Comparison of ENCODE assay signal across 1 cellular context in the genomic region with DNA sequence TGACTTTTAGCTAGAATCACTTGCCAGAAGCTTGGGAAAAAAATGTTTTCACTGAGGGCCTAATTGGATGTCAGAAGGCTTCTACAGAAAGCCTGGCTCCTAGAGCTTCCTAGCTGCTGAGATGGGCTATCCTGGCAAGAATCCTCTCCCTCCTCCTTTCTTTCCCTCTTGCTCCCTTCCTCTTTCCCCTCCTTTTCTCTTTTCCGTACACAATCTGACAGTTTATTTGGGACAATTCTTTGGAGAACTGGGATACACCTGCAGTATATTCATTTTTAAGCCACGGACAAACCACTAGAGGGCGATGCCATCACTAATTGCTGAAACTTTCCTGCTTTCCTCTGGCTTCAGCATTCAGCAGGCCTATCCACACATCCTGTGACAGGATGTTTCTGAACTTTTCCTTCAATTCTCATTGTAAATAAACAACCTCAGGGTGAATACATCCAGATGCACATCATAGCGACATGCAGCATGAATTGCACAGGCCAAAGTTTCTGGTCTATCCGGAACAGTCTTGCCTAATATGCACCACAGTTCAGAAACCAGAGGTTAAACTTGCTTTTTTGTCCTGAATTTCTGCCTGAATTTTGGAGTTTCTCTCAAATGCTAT.
TF ChIP-seq lines count a peak whose summit lies in the region.

No MANE protein-coding gene starts in this region.

TF ChIP-seq in HepG2, 621 proteins besides CTCF, POLR2A, EP300 and RAD21 (continued from another document and continues in another):
- TF ChIP-seq, protein P1, sequence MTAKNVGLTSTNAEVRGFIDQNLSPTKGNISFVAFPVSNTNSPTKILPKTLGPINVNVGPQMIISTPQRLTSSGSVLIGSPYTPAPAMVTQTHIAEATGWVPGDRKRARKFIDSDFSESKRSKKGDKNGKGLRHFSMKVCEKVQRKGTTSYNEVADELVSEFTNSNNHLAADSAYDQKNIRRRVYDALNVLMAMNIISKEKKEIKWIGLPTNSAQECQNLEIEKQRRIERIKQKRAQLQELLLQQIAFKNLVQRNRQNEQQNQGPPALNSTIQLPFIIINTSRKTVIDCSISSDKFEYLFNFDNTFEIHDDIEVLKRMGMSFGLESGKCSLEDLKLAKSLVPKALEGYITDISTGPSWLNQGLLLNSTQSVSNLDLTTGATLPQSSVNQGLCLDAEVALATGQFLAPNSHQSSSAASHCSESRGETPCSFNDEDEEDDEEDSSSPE (CRISPR knock-in tag; IDR thresholded peaks at IDR 0.05): no peak
- TF ChIP-seq ZNF501 (CRISPR knock-in tag; IDR thresholded peaks at IDR 0.05): peak; percentile 17; the same call in 1 of the 2 replicates
- TF ChIP-seq, protein P2, sequence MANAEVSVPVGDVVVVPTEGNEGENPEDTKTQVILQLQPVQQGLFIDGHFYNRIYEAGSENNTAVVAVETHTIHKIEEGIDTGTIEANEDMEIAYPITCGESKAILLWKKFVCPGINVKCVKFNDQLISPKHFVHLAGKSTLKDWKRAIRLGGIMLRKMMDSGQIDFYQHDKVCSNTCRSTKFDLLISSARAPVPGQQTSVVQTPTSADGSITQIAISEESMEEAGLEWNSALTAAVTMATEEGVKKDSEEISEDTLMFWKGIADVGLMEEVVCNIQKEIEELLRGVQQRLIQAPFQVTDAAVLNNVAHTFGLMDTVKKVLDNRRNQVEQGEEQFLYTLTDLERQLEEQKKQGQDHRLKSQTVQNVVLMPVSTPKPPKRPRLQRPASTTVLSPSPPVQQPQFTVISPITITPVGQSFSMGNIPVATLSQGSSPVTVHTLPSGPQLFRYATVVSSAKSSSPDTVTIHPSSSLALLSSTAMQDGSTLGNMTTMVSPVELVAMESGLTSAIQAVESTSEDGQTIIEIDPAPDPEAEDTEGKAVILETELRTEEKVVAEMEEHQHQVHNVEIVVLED (CRISPR knock-in tag; IDR thresholded peaks at IDR 0.05; ENCODE audit: borderline replicate concordance): 0 out of 2 replicates have a peak, but pooled peaks have one; percentile 21
- no peak for TF ChIP-seq TP53 (CRISPR knock-in tag; conservative IDR thresholded peaks at IDR 0.05)
- no peak for TF ChIP-seq GFI1 (CRISPR knock-in tag; IDR thresholded peaks at IDR 0.05; ENCODE audit: borderline replicate concordance)
- TF ChIP-seq, protein P3, sequence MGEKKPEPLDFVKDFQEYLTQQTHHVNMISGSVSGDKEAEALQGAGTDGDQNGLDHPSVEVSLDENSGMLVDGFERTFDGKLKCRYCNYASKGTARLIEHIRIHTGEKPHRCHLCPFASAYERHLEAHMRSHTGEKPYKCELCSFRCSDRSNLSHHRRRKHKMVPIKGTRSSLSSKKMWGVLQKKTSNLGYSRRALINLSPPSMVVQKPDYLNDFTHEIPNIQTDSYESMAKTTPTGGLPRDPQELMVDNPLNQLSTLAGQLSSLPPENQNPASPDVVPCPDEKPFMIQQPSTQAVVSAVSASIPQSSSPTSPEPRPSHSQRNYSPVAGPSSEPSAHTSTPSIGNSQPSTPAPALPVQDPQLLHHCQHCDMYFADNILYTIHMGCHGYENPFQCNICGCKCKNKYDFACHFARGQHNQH (CRISPR knock-in tag; IDR thresholded peaks at IDR 0.05): peak; percentile 77
- no peak for TF ChIP-seq MEIS1 (CRISPR knock-in tag; IDR thresholded peaks at IDR 0.05; ENCODE audit: borderline replicate concordance)
- no peak for TF ChIP-seq ZSCAN31 (CRISPR knock-in tag; IDR thresholded peaks at IDR 0.05; ENCODE audit: low read depth)
- TF ChIP-seq, protein P4, sequence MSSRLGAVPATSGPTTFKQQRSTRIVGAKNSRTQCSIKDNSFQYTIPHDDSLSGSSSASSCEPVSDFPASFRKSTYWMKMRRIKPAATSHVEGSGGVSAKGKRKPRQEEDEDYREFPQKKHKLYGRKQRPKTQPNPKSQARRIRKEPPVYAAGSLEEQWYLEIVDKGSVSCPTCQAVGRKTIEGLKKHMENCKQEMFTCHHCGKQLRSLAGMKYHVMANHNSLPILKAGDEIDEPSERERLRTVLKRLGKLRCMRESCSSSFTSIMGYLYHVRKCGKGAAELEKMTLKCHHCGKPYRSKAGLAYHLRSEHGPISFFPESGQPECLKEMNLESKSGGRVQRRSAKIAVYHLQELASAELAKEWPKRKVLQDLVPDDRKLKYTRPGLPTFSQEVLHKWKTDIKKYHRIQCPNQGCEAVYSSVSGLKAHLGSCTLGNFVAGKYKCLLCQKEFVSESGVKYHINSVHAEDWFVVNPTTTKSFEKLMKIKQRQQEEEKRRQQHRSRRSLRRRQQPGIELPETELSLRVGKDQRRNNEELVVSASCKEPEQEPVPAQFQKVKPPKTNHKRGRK (CRISPR knock-in tag; IDR thresholded peaks at IDR 0.05): no peak
- no peak for TF ChIP-seq ATM (IDR thresholded peaks at IDR 0.05; ENCODE audit: borderline replicate concordance)
- TF ChIP-seq, protein P5, sequence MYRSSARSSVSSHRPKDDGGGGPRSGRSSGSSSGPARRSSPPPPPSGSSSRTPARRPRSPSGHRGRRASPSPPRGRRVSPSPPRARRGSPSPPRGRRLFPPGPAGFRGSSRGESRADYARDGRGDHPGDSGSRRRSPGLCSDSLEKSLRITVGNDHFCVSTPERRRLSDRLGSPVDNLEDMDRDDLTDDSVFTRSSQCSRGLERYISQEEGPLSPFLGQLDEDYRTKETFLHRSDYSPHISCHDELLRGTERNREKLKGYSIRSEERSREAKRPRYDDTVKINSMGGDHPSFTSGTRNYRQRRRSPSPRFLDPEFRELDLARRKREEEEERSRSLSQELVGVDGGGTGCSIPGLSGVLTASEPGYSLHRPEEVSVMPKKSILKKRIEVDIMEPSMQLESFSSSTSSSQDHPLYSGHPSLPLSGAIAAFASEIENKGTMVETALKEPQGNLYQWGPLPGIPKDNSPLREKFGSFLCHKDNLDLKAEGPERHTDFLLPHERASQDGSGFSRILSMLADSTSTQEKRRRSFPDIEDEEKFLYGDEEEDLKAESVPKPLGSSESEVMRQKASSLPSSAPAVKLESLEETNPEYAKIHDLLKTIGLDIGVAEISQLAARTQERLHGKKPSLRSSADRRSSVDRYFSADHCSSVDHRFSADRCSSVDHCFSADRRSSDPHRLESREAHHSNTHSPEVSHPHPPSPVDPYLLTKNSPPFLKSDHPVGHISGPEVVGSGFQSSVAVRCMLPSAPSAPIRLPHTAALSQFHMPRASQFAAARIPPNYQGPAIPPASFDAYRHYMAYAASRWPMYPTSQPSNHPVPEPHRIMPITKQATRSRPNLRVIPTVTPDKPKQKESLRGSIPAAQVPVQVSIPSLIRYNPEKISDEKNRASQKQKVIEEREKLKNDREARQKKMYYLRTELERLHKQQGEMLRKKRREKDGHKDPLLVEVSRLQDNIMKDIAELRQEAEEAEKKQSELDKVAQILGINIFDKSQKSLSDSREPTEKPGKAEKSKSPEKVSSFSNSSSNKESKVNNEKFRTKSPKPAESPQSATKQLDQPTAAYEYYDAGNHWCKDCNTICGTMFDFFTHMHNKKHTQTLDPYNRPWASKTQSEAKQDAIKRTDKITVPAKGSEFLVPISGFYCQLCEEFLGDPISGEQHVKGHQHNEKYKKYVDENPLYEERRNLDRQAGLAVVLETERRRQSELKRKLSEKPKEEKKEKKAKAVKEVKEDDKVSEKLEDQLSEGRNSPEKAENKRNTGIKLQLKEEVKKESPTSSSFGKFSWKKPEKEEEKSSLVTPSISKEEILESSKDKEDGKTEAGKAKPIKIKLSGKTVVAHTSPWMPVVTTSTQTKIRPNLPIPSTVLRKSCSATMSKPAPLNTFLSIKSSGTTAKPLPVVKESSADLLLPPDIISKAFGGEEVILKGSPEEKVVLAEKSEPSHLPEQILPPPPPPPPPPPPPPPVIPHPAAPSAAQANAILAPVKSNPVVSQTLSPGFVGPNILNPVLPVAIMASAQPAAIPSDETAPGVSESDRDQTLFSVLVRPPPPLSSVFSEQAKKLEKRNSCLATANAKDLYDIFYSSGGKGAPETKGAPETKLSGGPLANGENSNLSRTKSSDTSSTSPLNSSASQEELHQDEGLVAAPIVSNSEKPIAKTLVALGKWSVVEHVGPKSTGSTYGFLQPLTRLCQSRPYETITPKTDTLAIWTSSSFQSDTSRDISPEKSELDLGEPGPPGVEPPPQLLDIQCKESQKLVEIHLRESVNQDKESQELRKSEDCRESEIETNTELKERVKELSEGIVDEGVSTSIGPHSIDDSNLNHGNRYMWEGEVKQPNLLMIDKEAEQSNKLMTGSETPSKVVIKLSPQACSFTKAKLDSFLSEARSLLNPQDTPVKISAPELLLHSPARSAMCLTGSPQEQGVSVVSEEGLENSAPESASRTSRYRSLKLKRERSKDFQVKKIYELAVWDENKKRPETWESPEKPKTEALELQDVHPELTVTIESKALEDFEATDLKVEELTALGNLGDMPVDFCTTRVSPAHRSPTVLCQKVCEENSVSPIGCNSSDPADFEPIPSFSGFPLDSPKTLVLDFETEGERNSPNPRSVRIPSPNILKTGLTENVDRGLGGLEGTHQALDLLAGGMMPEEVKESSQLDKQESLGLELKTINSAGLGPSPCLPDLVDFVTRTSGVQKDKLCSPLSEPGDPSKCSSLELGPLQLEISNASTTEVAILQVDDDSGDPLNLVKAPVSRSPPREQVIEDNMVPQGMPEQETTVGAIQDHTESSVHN (CRISPR knock-in tag; IDR thresholded peaks at IDR 0.05): no peak
- TF ChIP-seq ZNF557 (CRISPR knock-in tag; IDR thresholded peaks at IDR 0.05): no peak
- TF ChIP-seq ZNF432 (CRISPR knock-in tag; IDR thresholded peaks at IDR 0.05; ENCODE audit: borderline replicate concordance): no peak
- TF ChIP-seq, protein P6, sequence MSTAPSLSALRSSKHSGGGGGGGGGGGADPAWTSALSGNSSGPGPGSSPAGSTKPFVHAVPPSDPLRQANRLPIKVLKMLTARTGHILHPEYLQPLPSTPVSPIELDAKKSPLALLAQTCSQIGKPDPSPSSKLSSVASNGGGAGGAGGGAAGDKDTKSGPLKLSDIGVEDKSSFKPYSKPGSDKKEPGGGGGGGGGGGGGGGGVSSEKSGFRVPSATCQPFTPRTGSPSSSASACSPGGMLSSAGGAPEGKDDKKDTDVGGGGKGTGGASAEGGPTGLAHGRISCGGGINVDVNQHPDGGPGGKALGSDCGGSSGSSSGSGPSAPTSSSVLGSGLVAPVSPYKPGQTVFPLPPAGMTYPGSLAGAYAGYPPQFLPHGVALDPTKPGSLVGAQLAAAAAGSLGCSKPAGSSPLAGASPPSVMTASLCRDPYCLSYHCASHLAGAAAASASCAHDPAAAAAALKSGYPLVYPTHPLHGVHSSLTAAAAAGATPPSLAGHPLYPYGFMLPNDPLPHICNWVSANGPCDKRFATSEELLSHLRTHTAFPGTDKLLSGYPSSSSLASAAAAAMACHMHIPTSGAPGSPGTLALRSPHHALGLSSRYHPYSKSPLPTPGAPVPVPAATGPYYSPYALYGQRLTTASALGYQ (CRISPR knock-in tag; IDR thresholded peaks at IDR 0.05): no peak; the same call in 1 of the 2 replicates
- TF ChIP-seq ZFY (CRISPR knock-in tag; IDR thresholded peaks at IDR 0.05): no peak; the same call in 1 of the 2 replicates
- TF ChIP-seq, protein P7, sequence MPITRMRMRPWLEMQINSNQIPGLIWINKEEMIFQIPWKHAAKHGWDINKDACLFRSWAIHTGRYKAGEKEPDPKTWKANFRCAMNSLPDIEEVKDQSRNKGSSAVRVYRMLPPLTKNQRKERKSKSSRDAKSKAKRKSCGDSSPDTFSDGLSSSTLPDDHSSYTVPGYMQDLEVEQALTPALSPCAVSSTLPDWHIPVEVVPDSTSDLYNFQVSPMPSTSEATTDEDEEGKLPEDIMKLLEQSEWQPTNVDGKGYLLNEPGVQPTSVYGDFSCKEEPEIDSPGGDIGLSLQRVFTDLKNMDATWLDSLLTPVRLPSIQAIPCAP (CRISPR knock-in tag; IDR thresholded peaks at IDR 0.05; ENCODE audit: low read depth): no peak
- TF ChIP-seq ERF (CRISPR knock-in tag; IDR thresholded peaks at IDR 0.05): no peak
- no peak for TF ChIP-seq SP1 (IDR thresholded peaks at IDR 0.05)
- TF ChIP-seq SP1 (CRISPR knock-in tag; IDR thresholded peaks at IDR 0.05): no peak
- no peak for TF ChIP-seq ATAD3A (CRISPR knock-in tag; IDR thresholded peaks at IDR 0.05)
- TF ChIP-seq ARNT2 (CRISPR knock-in tag; IDR thresholded peaks at IDR 0.05; ENCODE audit: low read depth): 0 out of 2 replicates have a peak, but pooled peaks have one; percentile 22
- no peak for TF ChIP-seq ZSCAN22 (CRISPR knock-in tag; IDR thresholded peaks at IDR 0.05)
- no peak; the same call in 1 of the 2 replicates for TF ChIP-seq ZNF441 (CRISPR knock-in tag; IDR thresholded peaks at IDR 0.05; ENCODE audit: borderline replicate concordance)
- TF ChIP-seq, protein P8, sequence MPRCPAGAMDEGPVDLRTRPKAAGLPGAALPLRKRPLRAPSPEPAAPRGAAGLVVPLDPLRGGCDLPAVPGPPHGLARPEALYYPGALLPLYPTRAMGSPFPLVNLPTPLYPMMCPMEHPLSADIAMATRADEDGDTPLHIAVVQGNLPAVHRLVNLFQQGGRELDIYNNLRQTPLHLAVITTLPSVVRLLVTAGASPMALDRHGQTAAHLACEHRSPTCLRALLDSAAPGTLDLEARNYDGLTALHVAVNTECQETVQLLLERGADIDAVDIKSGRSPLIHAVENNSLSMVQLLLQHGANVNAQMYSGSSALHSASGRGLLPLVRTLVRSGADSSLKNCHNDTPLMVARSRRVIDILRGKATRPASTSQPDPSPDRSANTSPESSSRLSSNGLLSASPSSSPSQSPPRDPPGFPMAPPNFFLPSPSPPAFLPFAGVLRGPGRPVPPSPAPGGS (CRISPR knock-in tag; IDR thresholded peaks at IDR 0.05): no peak
- peak; percentile 67 for TF ChIP-seq STAG1 (CRISPR knock-in tag; IDR thresholded peaks at IDR 0.05)
- TF ChIP-seq, protein P9, sequence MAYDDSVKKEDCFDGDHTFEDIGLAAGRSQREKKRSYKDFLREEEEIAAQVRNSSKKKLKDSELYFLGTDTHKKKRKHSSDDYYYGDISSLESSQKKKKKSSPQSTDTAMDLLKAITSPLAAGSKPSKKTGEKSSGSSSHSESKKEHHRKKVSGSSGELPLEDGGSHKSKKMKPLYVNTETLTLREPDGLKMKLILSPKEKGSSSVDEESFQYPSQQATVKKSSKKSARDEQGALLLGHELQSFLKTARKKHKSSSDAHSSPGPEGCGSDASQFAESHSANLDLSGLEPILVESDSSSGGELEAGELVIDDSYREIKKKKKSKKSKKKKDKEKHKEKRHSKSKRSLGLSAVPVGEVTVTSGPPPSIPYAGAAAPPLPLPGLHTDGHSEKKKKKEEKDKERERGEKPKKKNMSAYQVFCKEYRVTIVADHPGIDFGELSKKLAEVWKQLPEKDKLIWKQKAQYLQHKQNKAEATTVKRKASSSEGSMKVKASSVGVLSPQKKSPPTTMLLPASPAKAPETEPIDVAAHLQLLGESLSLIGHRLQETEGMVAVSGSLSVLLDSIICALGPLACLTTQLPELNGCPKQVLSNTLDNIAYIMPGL (CRISPR knock-in tag; IDR thresholded peaks at IDR 0.05; ENCODE audit: borderline replicate concordance in 1 of 2, low read depth in 1 of 2): peak in 1 of 2 experiments; percentile 66; a peak in 2 of 4 replicates
- TF ChIP-seq ZFAT (CRISPR knock-in tag; conservative IDR thresholded peaks at IDR 0.05): no peak
- no peak for TF ChIP-seq EZH2 (conservative IDR thresholded peaks at IDR 0.05; ENCODE audit: low read depth, low read length)
- no peak for TF ChIP-seq SAFB2 (CRISPR knock-in tag; IDR thresholded peaks at IDR 0.05; ENCODE audit: borderline replicate concordance, low read depth)
- no peak for TF ChIP-seq MATR3 (CRISPR knock-in tag; IDR thresholded peaks at IDR 0.05)
